Comparison of ENCODE assay signal across 2 cellular contexts in the genomic region with DNA sequence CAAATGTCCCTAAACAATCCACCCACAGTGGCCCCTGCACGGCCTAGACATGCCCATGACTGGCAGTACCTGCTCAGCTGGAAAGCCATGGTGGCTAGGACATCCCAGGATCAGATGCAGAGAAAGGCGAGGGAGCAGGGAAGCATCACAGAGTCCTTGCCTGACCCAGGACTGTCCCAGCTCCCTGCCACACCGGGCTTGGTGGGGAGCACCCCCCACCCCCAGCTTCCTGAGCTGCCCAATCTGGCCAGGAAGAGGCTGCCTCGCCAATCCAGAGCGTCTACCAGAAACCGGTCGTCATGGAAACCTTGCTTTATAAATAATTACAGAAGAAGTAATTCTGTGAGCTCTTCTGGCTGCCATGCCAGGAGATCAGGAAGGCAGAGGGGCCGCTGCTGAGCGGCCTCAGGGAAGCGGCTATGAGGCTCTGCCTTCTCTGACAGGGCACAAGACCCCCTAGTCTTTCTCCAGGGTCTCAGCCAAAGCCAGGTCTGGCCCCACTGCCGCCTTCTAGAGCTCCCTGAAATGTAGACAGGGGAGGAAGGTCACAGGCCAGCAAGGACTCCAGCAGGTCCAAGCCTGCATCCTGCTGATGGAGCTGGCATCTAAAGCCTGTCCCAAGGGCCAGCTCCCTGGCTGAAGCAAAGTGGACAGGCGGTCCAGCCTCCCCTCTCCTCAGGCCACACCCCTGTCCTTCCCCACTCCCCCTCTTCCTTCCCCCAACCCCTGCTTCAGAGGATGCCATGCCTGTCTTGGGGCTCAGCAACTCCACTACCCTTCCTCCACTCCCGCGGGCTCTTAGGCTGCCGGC.
TF ChIP-seq lines count a peak whose summit lies in the region.

No MANE protein-coding gene starts in this region.

TF ChIP-seq in K562, 482 proteins besides CTCF, POLR2A, EP300 and RAD21:
- no peak for TF ChIP-seq ZNF280B (CRISPR knock-in tag; IDR thresholded peaks at IDR 0.05)
- no peak for TF ChIP-seq ZNF583 (CRISPR knock-in tag; IDR thresholded peaks at IDR 0.05)
- TF ChIP-seq FOXJ3 (CRISPR knock-in tag; IDR thresholded peaks at IDR 0.05), result no peak
- TF ChIP-seq, protein P1, sequence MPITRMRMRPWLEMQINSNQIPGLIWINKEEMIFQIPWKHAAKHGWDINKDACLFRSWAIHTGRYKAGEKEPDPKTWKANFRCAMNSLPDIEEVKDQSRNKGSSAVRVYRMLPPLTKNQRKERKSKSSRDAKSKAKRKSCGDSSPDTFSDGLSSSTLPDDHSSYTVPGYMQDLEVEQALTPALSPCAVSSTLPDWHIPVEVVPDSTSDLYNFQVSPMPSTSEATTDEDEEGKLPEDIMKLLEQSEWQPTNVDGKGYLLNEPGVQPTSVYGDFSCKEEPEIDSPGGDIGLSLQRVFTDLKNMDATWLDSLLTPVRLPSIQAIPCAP (CRISPR knock-in tag; IDR thresholded peaks at IDR 0.05; ENCODE audit: borderline replicate concordance), result no peak
- TF ChIP-seq L3MBTL2 (IDR thresholded peaks at IDR 0.05), result no peak
- 0 out of 2 replicates have a peak, but pooled peaks have one; percentile 24 for TF ChIP-seq ZNF263 (CRISPR knock-in tag; IDR thresholded peaks at IDR 0.05; ENCODE audit: borderline replicate concordance)
- no peak for TF ChIP-seq ZNF57 (CRISPR knock-in tag; IDR thresholded peaks at IDR 0.05)
- peak; percentile 46; the same call in 1 of the 2 replicates for TF ChIP-seq HDGF (IDR thresholded peaks at IDR 0.05)
- TF ChIP-seq RFX1 (IDR thresholded peaks at IDR 0.05), result peak; percentile 76
- TF ChIP-seq STAT5A (IDR thresholded peaks at IDR 0.05; ENCODE audit: borderline replicate concordance, low read length), result no peak
- no peak for TF ChIP-seq CBX2 (IDR thresholded peaks at IDR 0.05; ENCODE audit: insufficient read depth, low read length, poor library complexity, severe bottlenecking)
- TF ChIP-seq ZNF551 (CRISPR knock-in tag; IDR thresholded peaks at IDR 0.05), result no peak
- TF ChIP-seq ZNF586 (CRISPR knock-in tag; conservative IDR thresholded peaks at IDR 0.05), result no peak
- no peak for TF ChIP-seq HOXB6 (CRISPR knock-in tag; IDR thresholded peaks at IDR 0.05; ENCODE audit: borderline replicate concordance)
- TF ChIP-seq ELF4 (CRISPR knock-in tag; IDR thresholded peaks at IDR 0.05), result no peak
- TF ChIP-seq RBFOX2 (IDR thresholded peaks at IDR 0.05; ENCODE audit: low read depth, low read length), result no peak
- TF ChIP-seq ZNF707 (CRISPR knock-in tag; conservative IDR thresholded peaks at IDR 0.05), result no peak
- no peak for TF ChIP-seq CEBPB (tag; IDR thresholded peaks at IDR 0.05)

TF ChIP-seq in HepG2, 621 proteins besides CTCF, POLR2A, EP300 and RAD21:
- TF ChIP-seq RFX1 (IDR thresholded peaks at IDR 0.05), result 0 out of 2 replicates have a peak, but pooled peaks have one; percentile 23
- no peak for TF ChIP-seq SAFB2 (CRISPR knock-in tag; IDR thresholded peaks at IDR 0.05; ENCODE audit: borderline replicate concordance, low read depth)
- 0 out of 2 replicates have a peak, but pooled peaks have one; percentile 34 for TF ChIP-seq ZNF776 (CRISPR knock-in tag; IDR thresholded peaks at IDR 0.05)
- TF ChIP-seq KLF16 (CRISPR knock-in tag; IDR thresholded peaks at IDR 0.05), result no peak
- TF ChIP-seq ZNF317 (CRISPR knock-in tag; IDR thresholded peaks at IDR 0.05), result 0 out of 2 replicates have a peak, but pooled peaks have one; percentile 19
- peak; percentile 64; the same call in 1 of the 2 replicates for TF ChIP-seq PCBP1 (IDR thresholded peaks at IDR 0.05; ENCODE audit: borderline replicate concordance, low read depth, low read length)
- no peak for TF ChIP-seq ZNF143 (CRISPR knock-in tag; IDR thresholded peaks at IDR 0.05)
- TF ChIP-seq, protein P2, sequence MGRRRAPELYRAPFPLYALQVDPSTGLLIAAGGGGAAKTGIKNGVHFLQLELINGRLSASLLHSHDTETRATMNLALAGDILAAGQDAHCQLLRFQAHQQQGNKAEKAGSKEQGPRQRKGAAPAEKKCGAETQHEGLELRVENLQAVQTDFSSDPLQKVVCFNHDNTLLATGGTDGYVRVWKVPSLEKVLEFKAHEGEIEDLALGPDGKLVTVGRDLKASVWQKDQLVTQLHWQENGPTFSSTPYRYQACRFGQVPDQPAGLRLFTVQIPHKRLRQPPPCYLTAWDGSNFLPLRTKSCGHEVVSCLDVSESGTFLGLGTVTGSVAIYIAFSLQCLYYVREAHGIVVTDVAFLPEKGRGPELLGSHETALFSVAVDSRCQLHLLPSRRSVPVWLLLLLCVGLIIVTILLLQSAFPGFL (CRISPR knock-in tag; IDR thresholded peaks at IDR 0.05), result no peak
- TF ChIP-seq ZBTB20 (CRISPR knock-in tag; IDR thresholded peaks at IDR 0.05; ENCODE audit: borderline replicate concordance, low read depth), result no peak; the same call in 1 of the 2 replicates
- no peak for TF ChIP-seq ZBTB42 (CRISPR knock-in tag; IDR thresholded peaks at IDR 0.05)
- TF ChIP-seq MXD1 (CRISPR knock-in tag; IDR thresholded peaks at IDR 0.05), result 0 out of 2 replicates have a peak, but pooled peaks have one; percentile 39
- TF ChIP-seq KDM2A (CRISPR knock-in tag; IDR thresholded peaks at IDR 0.05; ENCODE audit: borderline replicate concordance, low read depth), result 0 out of 2 replicates have a peak, but pooled peaks have one; percentile 16
- TF ChIP-seq ZNF501 (CRISPR knock-in tag; IDR thresholded peaks at IDR 0.05), result no peak
